ENCODE assay signal across 8 cellular contexts in genomic region chr22:17772249-17772962, GRCh38. TPM values are rescaled to one million over a fixed set of nuclear protein-coding genes. Genes with fewer than 3 reads are reported as not detected.
A peak's percentile ranks its signal among the peaks of the same experiment; 100 is the strongest.
DNase-seq lines count a peak whose midpoint lies in the region; ATAC-seq lines count a peak whose summit lies in the region.

No MANE protein-coding gene starts in this region.

- H3K9me3 Mint-ChIP-seq in activated naive CD8-positive, alpha-beta T cell treated with anti-CD3 and anti-CD28 coated beads, Interleukin-2, amount 50 U/mL, for 24 hours = no peaks in the 10 kb centered on the region

- H3K4me1 ChIP-seq in mononuclear cell (ENCODE audit: insufficient read depth, low read length) = peaks cover 88% of the 10 kb centered on the region

- H3K4me3 ChIP-seq in mononuclear cell (ENCODE audit: low read length) = peak overlapping the region; percentile 69

- peaks cover 3% of the 10 kb centered on the region for H3K36me3 Mint-ChIP-seq in activated naive CD8-positive, alpha-beta T cell treated with anti-CD3 and anti-CD28 coated beads, Interleukin-2, amount 50 U/mL, for 24 hours (ENCODE audit: low read depth)

- peak overlapping the region; percentile 80 for H3K4me3 Mint-ChIP-seq in activated naive CD8-positive, alpha-beta T cell treated with anti-CD3 and anti-CD28 coated beads, Interleukin-2, amount 50 U/mL, for 24 hours

- peaks cover 77% of the 10 kb centered on the region for H3K4me1 Mint-ChIP-seq in activated naive CD8-positive, alpha-beta T cell treated with anti-CD3 and anti-CD28 coated beads, Interleukin-2, amount 50 U/mL, for 24 hours

- H3K27ac Mint-ChIP-seq in activated naive CD8-positive, alpha-beta T cell treated with anti-CD3 and anti-CD28 coated beads, Interleukin-2, amount 50 U/mL, for 24 hours = no peak overlapping the region

- no peak for ATAC-seq in activated naive CD8-positive, alpha-beta T cell treated with anti-CD3 and anti-CD28 coated beads, Interleukin-2, amount 50 U/mL, for 24 hours

- H3K27me3 Mint-ChIP-seq in activated naive CD8-positive, alpha-beta T cell treated with anti-CD3 and anti-CD28 coated beads, Interleukin-2, amount 50 U/mL, for 24 hours = no peaks in the 10 kb centered on the region

- no peaks in the 10 kb centered on the region for H3K27me3 ChIP-seq in mononuclear cell (ENCODE audit: insufficient read depth, low read length)

- peak; percentile 38 for DNase-seq in CD1c-positive myeloid dendritic cell (ENCODE audit: extremely low spot score)
- DNase-seq in HPDE6-E6E7 (ENCODE audit: extremely low spot score) = peak; percentile 41
- no peak for DNase-seq in activated naive CD8-positive, alpha-beta T cell treated with anti-CD3 and anti-CD28 coated beads, Interleukin-2, amount 50 U/mL, for 24 hours
- DNase-seq in GM19240 (ENCODE audit: insufficient read length, low spot score) = no peak
- DNase-seq in cortex of kidney (lab: John Stamatoyannopoulos, UW) = no peak
- DNase-seq in NCI-H1092 treated with DMSO at 0.1 percent for 48 hours (lab: John Stamatoyannopoulos, UW) = no peak
- no peak for DNase-seq in stimulated activated CD4-positive, alpha-beta T cell treated with anti-CD3 and anti-CD28 coated beads, Interleukin-1b, Interleukin-23, amount 100 ng/mL, for 48 hours

- no peaks in the 10 kb centered on the region for H3K9me3 ChIP-seq in mononuclear cell (ENCODE audit: low read depth, low read length)

RNA-seq across cellular contexts. Expression of gene BID, which starts 1.9 kb away (rescaled TPM):
- total RNA-seq in mononuclear cell = 44.3 TPM

Comparison
In these comparisons a context has a peak if more than half of its experiments do, and no peak if none do; other contexts are left out.
1. DNase-seq: peak in CD1c-positive myeloid dendritic cell (single experiment) and HPDE6-E6E7 (single experiment); none in activated naive CD8-positive, alpha-beta T cell treated with anti-CD3 and anti-CD28 coated beads, Interleukin-2, amount 50 U/mL, for 24 hours (single experiment), GM19240 (single experiment), cortex of kidney (single experiment), NCI-H1092 treated with DMSO at 0.1 percent for 48 hours (single experiment) and stimulated activated CD4-positive, alpha-beta T cell treated with anti-CD3 and anti-CD28 coated beads, Interleukin-1b, Interleukin-23, amount 100 ng/mL, for 48 hours (single experiment).